10 cellular contexts compared by ENCODE assay signal in the genomic region with DNA sequence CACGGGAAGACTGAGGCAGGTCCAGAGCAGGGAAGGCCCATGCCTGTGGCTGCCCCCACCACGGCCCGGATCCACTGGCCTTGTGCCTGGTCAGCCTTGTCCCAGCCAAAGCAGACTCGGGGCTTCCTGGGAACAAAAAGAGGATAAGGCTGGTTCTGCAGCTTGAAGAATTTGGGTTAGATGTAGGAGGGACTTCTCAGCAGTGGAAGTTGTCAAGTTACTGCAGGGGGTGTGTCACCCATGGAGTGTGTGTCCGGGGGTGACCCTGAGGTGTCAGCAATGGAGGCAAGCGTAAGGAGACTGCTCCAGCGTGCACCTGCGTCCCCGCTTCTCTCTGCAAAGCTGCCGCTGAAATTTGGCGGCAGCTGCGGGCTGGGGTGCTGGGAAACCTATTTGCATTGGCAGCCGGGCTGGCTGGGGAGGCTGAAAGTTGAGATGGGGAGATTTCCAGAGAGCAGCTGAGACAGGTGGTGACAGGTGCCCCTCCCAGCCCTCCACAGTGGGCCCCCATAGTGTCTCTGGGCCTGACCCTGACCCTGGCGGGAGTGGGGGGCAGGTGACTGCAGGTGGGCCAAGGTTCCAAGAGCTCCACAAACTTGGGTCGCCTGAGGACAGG. TPM values are rescaled to one million over a fixed set of nuclear protein-coding genes. Genes with fewer than 3 reads are reported as not detected.
A peak's percentile ranks its signal among the peaks of the same experiment; 100 is the strongest.
DNase-seq lines count a peak whose midpoint lies in the region; ATAC-seq and TF ChIP-seq lines count a peak whose summit lies in the region.
"Had no signal": no experiment of that assay in that cellular context is flagged by ENCODE, and none has a peak within 500 bp of the region (broad histone marks: within the 10 kb centered on the region; RNA-seq: fewer than 3 reads in every experiment).

No MANE protein-coding gene starts in this region.

- CTCF ChIA-PET in MCF 10A (lab: Yijun Ruan, JAX): interaction anchor here (0.6 to 1.3 kb wide), 3 partner anchors 13 to 747 kb away, joined by 3 to 6 read pairs (median 3); no protein-coding TSS in a partner anchor

- DNase-seq in breast epithelium (ENCODE audit: low spot score in 2 of 2) (no peak), MCF 10A (ENCODE audit: unreplicated experiment) (no peak), SJSA1 (ENCODE audit: low read depth in 1 of 2, low spot score in 2 of 2) (no peak), lower lobe of right lung (no peak), vagina (ENCODE audit: extremely low spot score in 2 of 2) (no peak), natural killer cell (no peak)
- DNase-seq in naive thymus-derived CD8-positive, alpha-beta T cell: no peak
- DNase-seq: activated CD8-positive, alpha-beta T cell treated with anti-CD3 and anti-CD28 coated beads for 36 hours; NCI-H345 had no signal

- peak overlapping the region in 1 of 3 donors; percentile 44 for H3K4me3 ChIP-seq in breast epithelium
- no peak overlapping the region for H3K4me3 ChIP-seq in SJSA1
- no peak overlapping the region for H3K4me3 ChIP-seq in lower lobe of right lung
- H3K4me3 ChIP-seq in vagina: no peak overlapping the region

- H3K4me3 Mint-ChIP-seq in MCF 10A (ENCODE audit: unreplicated experiment) (no peak overlapping the region), natural killer cell (no peak overlapping the region)
- no peak overlapping the region for H3K4me3 Mint-ChIP-seq in naive thymus-derived CD8-positive, alpha-beta T cell
- H3K4me3 Mint-ChIP-seq: activated CD8-positive, alpha-beta T cell treated with anti-CD3 and anti-CD28 coated beads for 36 hours had no signal

- no peaks in the 10 kb centered on the region for H3K9me3 ChIP-seq in breast epithelium
- no peaks in the 10 kb centered on the region for H3K9me3 ChIP-seq in SJSA1 (replicated peaks)
- H3K9me3 ChIP-seq in lower lobe of right lung: no peaks in the 10 kb centered on the region
- H3K9me3 ChIP-seq in vagina: no peaks in the 10 kb centered on the region

- H3K9me3 Mint-ChIP-seq in MCF 10A (ENCODE audit: unreplicated experiment) (no peaks in the 10 kb centered on the region), natural killer cell (no peaks in the 10 kb centered on the region)
- no peaks in the 10 kb centered on the region for H3K9me3 Mint-ChIP-seq in naive thymus-derived CD8-positive, alpha-beta T cell
- H3K9me3 Mint-ChIP-seq: activated CD8-positive, alpha-beta T cell treated with anti-CD3 and anti-CD28 coated beads for 36 hours had no signal

- H3K4me1 Mint-ChIP-seq in MCF 10A (ENCODE audit: insufficient read depth, unreplicated experiment) (peaks cover 15% of the 10 kb centered on the region), natural killer cell (peaks cover 5 to 6% of the 10 kb centered on the region in 2 donors)
- H3K4me1 Mint-ChIP-seq in naive thymus-derived CD8-positive, alpha-beta T cell: peaks cover 2 to 14% (median 5%) of the 10 kb centered on the region in 4 donors

- H3K4me1 ChIP-seq in breast epithelium (peaks cover 14 to 15% of the 10 kb centered on the region in 2 donors), SJSA1 (replicated peaks) (peaks cover 54% of the 10 kb centered on the region), lower lobe of right lung (peaks cover 51% of the 10 kb centered on the region), vagina (peaks cover 54% of the 10 kb centered on the region)

- H3K27me3 ChIP-seq in breast epithelium: no peaks in the 10 kb centered on the region
- no peaks in the 10 kb centered on the region for H3K27me3 ChIP-seq in SJSA1 (replicated peaks)
- no peaks in the 10 kb centered on the region for H3K27me3 ChIP-seq in lower lobe of right lung (ENCODE audit: low read depth)
- no peaks in the 10 kb centered on the region for H3K27me3 ChIP-seq in vagina

- H3K36me3 ChIP-seq in breast epithelium (no peaks in the 10 kb centered on the region), SJSA1 (no peaks in the 10 kb centered on the region), lower lobe of right lung (no peaks in the 10 kb centered on the region), vagina (no peaks in the 10 kb centered on the region)

- H3K36me3 Mint-ChIP-seq in MCF 10A (ENCODE audit: insufficient read depth, unreplicated experiment) (no peaks in the 10 kb centered on the region), natural killer cell (no peaks in the 10 kb centered on the region)
- H3K36me3 Mint-ChIP-seq in naive thymus-derived CD8-positive, alpha-beta T cell: no peaks in the 10 kb centered on the region

- BruUV-seq in MCF 10A (replicated peaks; lab: Mats Ljungman, UMichigan): no TSS peak

- intact Hi-C loops in breast epithelium (cut with DNase I; ENCODE audit: low total_unique reads) (no loop called here), MCF 10A (cut with micrococcal nuclease) (no loop called here), lower lobe of right lung (cut with DNase I) (no loop called here), vagina (cut with DNase I) (no loop called here), natural killer cell (cut with micrococcal nuclease) (no loop called here)

- TF ChIP-seq CTCF in breast epithelium (IDR thresholded peaks at IDR 0.05) (no peak), MCF 10A (IDR thresholded peaks at IDR 0.05; ENCODE audit: unreplicated experiment) (no peak), lower lobe of right lung (IDR thresholded peaks at IDR 0.05) (no peak), vagina (IDR thresholded peaks at IDR 0.05) (no peak), natural killer cell (IDR thresholded peaks at IDR 0.05) (no peak)

- H3K27ac ChIP-seq in breast epithelium: peak overlapping the region; percentile 48 to 85
- H3K27ac ChIP-seq in SJSA1: peak overlapping the region; percentile 97
- H3K27ac ChIP-seq in lower lobe of right lung: peak overlapping the region; percentile 68
- peak overlapping the region; percentile 66 for H3K27ac ChIP-seq in vagina

- H3K27me3 Mint-ChIP-seq in MCF 10A (ENCODE audit: insufficient read depth, unreplicated experiment) (no peaks in the 10 kb centered on the region), natural killer cell (ENCODE audit: low read depth in 2 of 2) (peaks cover under 1% of the 10 kb centered on the region in 2 donors)
- H3K27me3 Mint-ChIP-seq in naive thymus-derived CD8-positive, alpha-beta T cell: peaks cover 0 to 28% (median 13%) of the 10 kb centered on the region in 5 donors

- POLR2A ChIA-PET in MCF 10A (lab: Yijun Ruan, JAX): interaction anchor here (1.4 kb wide), 1 partner anchor 223 kb away, joined by 4 read pairs; the partner anchor contains the start of gene EIF5
- POLR2A ChIA-PET in naive thymus-derived CD8-positive, alpha-beta T cell (lab: Charles Lee): no interaction called here

- TF ChIP-seq POLR2A in breast epithelium (IDR thresholded peaks at IDR 0.05) (no peak), vagina (IDR thresholded peaks at IDR 0.05) (no peak)

- peak in 1 of 2 donors; percentile 24 for ATAC-seq in lower lobe of right lung
- no peak for ATAC-seq in GM21515 (IDR thresholded peaks at IDR 0.05; ENCODE audit: unreplicated experiment)
- ATAC-seq in natural killer cell: no peak
- ATAC-seq in naive thymus-derived CD8-positive, alpha-beta T cell: no peak
- ATAC-seq: activated CD8-positive, alpha-beta T cell treated with anti-CD3 and anti-CD28 coated beads for 36 hours had no signal

- H3K27ac Mint-ChIP-seq in MCF 10A (ENCODE audit: low read depth, unreplicated experiment) (no peak overlapping the region), natural killer cell (no peak overlapping the region)
- no peak overlapping the region for H3K27ac Mint-ChIP-seq in naive thymus-derived CD8-positive, alpha-beta T cell
- H3K27ac Mint-ChIP-seq: activated CD8-positive, alpha-beta T cell treated with anti-CD3 and anti-CD28 coated beads for 36 hours had no signal

RNA-seq across cellular contexts. Expression of gene TNFAIP2, which starts 12.5 kb away (rescaled TPM):
- total RNA-seq in breast epithelium (10 to 100 TPM; 43.6 to 76.5 (median 60.0) TPM), MCF 10A (2022) (17.9 and 19.1 TPM in 2 replicates), lower lobe of right lung (254 TPM), vagina (82.7 TPM), natural killer cell (10 to 100 TPM; 14.2 to 89.8 (median 50.1) TPM)
- 28.4 and 43.0 TPM in 2 replicates for total RNA-seq in SJSA1 (2014; rRNA removed; shearing (Covaris generic))
- 1 to 10 TPM in 1 of 2 experiments, under 1 TPM in 1; 0.55 to 1.0 TPM for total RNA-seq in naive thymus-derived CD8-positive, alpha-beta T cell
- polyA plus RNA-seq in naive thymus-derived CD8-positive, alpha-beta T cell: not detected

RNA-seq across cellular contexts. Expression of gene EXOC3L4, which starts 16.3 kb away (rescaled TPM):
- total RNA-seq in breast epithelium (1 to 10 TPM in 1 of 3 donors, under 1 TPM in 1, not detected in 1; 0.66 to 1.0 TPM), MCF 10A (2022) (not detected in 2 replicates), lower lobe of right lung (3.6 TPM), vagina (8.6 TPM), natural killer cell (not detected)
- total RNA-seq in SJSA1 (2014; rRNA removed; shearing (Covaris generic)): 0.50 TPM in 1 of 2 replicates, not detected in the other
- total RNA-seq in naive thymus-derived CD8-positive, alpha-beta T cell: not detected
- not detected for polyA plus RNA-seq in naive thymus-derived CD8-positive, alpha-beta T cell
- total RNA-seq: activated CD8-positive, alpha-beta T cell treated with anti-CD3 and anti-CD28 coated beads for 36 hours had no signal

RNA-seq across cellular contexts. Expression of gene LBHD2, which starts 26.8 kb away (rescaled TPM):
- not detected for total RNA-seq in breast epithelium
- not detected in 2 replicates for total RNA-seq in MCF 10A (2022)
- 0.82 TPM in 1 of 2 replicates, not detected in the other for total RNA-seq in SJSA1 (2014; rRNA removed; shearing (Covaris generic))
- total RNA-seq in lower lobe of right lung: not detected
- total RNA-seq in vagina: not detected
- total RNA-seq in natural killer cell: not detected
- not detected for total RNA-seq in naive thymus-derived CD8-positive, alpha-beta T cell
- polyA plus RNA-seq in naive thymus-derived CD8-positive, alpha-beta T cell: not detected
- total RNA-seq: activated CD8-positive, alpha-beta T cell treated with anti-CD3 and anti-CD28 coated beads for 36 hours had no signal

RNA-seq across cellular contexts. Expression of gene CDC42BPB, which starts 53.4 kb away (rescaled TPM):
- 100 to 1,000 TPM in 1 of 3 donors, 10 to 100 TPM in 2; 64.0 to 110 (median 98.0) TPM for total RNA-seq in breast epithelium
- total RNA-seq in MCF 10A (2022): 82.7 and 91.1 TPM in 2 replicates
- 53.4 and 56.5 TPM in 2 replicates for total RNA-seq in SJSA1 (2014; rRNA removed; shearing (Covaris generic))
- 114 TPM for total RNA-seq in lower lobe of right lung
- total RNA-seq in vagina: 105 TPM
- 1 to 10 TPM in 2 of 3 donors, under 1 TPM in 1; 0.86 to 2.3 (median 2.0) TPM for total RNA-seq in natural killer cell
- 1 to 10 TPM; 6.2 to 6.3 TPM for total RNA-seq in naive thymus-derived CD8-positive, alpha-beta T cell
- polyA plus RNA-seq in naive thymus-derived CD8-positive, alpha-beta T cell: under 1 TPM; 0.20 to 0.73 (median 0.63) TPM
